Comparison of ENCODE assay signal across 19 cellular contexts in genomic region chr14:101088395-101088667, GRCh38.
DNase-seq lines count a peak whose midpoint lies in the region; ATAC-seq and TF ChIP-seq lines count a peak whose summit lies in the region.
"Had no signal": no experiment of that assay in that cellular context is flagged by ENCODE, and none has a peak within 500 bp of the region (broad histone marks: within the 10 kb centered on the region; RNA-seq: fewer than 3 reads in every experiment).

No MANE protein-coding gene starts in this region.

- no peaks in the 10 kb centered on the region for H3K4me1 ChIP-seq in heart right ventricle
- H3K4me1 ChIP-seq in colonic mucosa, result no peaks in the 10 kb centered on the region
- peaks cover 7% of the 10 kb centered on the region for H3K4me1 ChIP-seq in osteoblast (ENCODE audit: insufficient read depth, low read length)
- H3K4me1 ChIP-seq in OCI-LY7 (ENCODE audit: insufficient read depth, low read length, poor library complexity, severe bottlenecking), result no peaks in the 10 kb centered on the region
- H3K4me1 ChIP-seq: Peyer's patch, SJCRH30 had no signal

- H3K4me3 ChIP-seq in heart right ventricle, result no peak overlapping the region
- no peak overlapping the region for H3K4me3 ChIP-seq in colonic mucosa
- H3K4me3 ChIP-seq in osteoblast (ENCODE audit: insufficient read depth, low read length), result no peak overlapping the region
- no peak overlapping the region for H3K4me3 ChIP-seq in OCI-LY7 (ENCODE audit: low read depth, low read length, poor library complexity, severe bottlenecking)
- H3K4me3 ChIP-seq: Peyer's patch, SJCRH30 had no signal

- no TSS peak for BruUV-seq in OCI-LY7 (replicated peaks; lab: Mats Ljungman, UMichigan)

- H3K4me2 ChIP-seq in osteoblast (ENCODE audit: insufficient read depth, low read length) (no peak overlapping the region), OCI-LY7 (ENCODE audit: low read length) (no peak overlapping the region)

- H2AFZ ChIP-seq in osteoblast (ENCODE audit: low read length) (peak overlapping the region; percentile 77), OCI-LY7 (ENCODE audit: low read length) (no peak overlapping the region)

- POLR2A ChIA-PET in OCI-LY7 (lab: Charles Lee), result no interaction called here

- H3K9me2 ChIP-seq in OCI-LY7 (ENCODE audit: insufficient read depth, low read length), result no peaks in the 10 kb centered on the region

- H4K20me1 ChIP-seq in osteoblast (ENCODE audit: insufficient read depth, low read length) (no peaks in the 10 kb centered on the region), OCI-LY7 (ENCODE audit: insufficient read depth, low read length) (no peaks in the 10 kb centered on the region)

- H3K9me3 ChIP-seq in heart right ventricle, result peaks cover 0 to 4% (median 0%) of the 10 kb centered on the region in 11 donors
- H3K9me3 ChIP-seq in colonic mucosa, result no peaks in the 10 kb centered on the region
- no peaks in the 10 kb centered on the region for H3K9me3 ChIP-seq in osteoblast (ENCODE audit: low read depth, low read length)
- no peaks in the 10 kb centered on the region for H3K9me3 ChIP-seq in OCI-LY7 (ENCODE audit: low read length)
- H3K9me3 ChIP-seq: Peyer's patch, SJCRH30 had no signal

- H3K27ac ChIP-seq in heart right ventricle (no peak overlapping the region), colonic mucosa (no peak overlapping the region), osteoblast (ENCODE audit: low read depth, low read length) (no peak overlapping the region), OCI-LY7 (ENCODE audit: low read depth, low read length, poor library complexity, severe bottlenecking) (no peak overlapping the region)
- H3K27ac ChIP-seq: C4-2B, Peyer's patch, SJCRH30 had no signal

- TF ChIP-seq CTCF in heart right ventricle (IDR thresholded peaks at IDR 0.05), result no peak
- TF ChIP-seq CTCF in colonic mucosa (IDR thresholded peaks at IDR 0.05), result no peak
- TF ChIP-seq CTCF in osteoblast (IDR thresholded peaks at IDR 0.05; ENCODE audit: extremely low read depth, low read depth, low read length), result no peak
- no peak for TF ChIP-seq CTCF in OCI-LY7 (conservative IDR thresholded peaks at IDR 0.05; ENCODE audit: low read length)

- intact Hi-C loops in cardiac septum (cut with DNase I), result no loop called here
- intact Hi-C loops in heart right ventricle (cut with DNase I), result no loop called here
- intact Hi-C loops in colonic mucosa (cut with DNase I), result no loop called here
- intact Hi-C loops in OCI-LY7 (cut with micrococcal nuclease; ENCODE audit: unreplicated experiment), result no loop called here

- DNase-seq in cardiac septum (ENCODE audit: low spot score), result peak; percentile 53
- no peak for DNase-seq in heart right ventricle
- peak; percentile 6 for DNase-seq in colonic mucosa
- DNase-seq in osteoblast (ENCODE audit: insufficient read length, low spot score, missing footprints), result no peak
- DNase-seq in OCI-LY7 (ENCODE audit: low spot score), result no peak
- DNase-seq: CD8-positive, alpha-beta memory T cell; DMS53; GF-D8; NCI-H1105 treated with DMSO at 0.1 percent for 48 hours; NCI-H2029 treated with DMSO at 0.1 percent for 48 hours; NCI-H345; NCI-H524; NCI-H774; NK-92 treated with Interleukin-12 subunit alpha and Interleukin-12 subunit beta, amount 100 ng/mL, for 24 hours; SJCRH30 had no signal

- CTCF ChIA-PET in OCI-LY7 (lab: Charles Lee; ENCODE audit: unreplicated experiment), result no interaction called here

- peaks cover 0 to 14% (median 7%) of the 10 kb centered on the region in 7 donors for H3K27me3 ChIP-seq in heart right ventricle
- no peaks in the 10 kb centered on the region for H3K27me3 ChIP-seq in colonic mucosa
- peaks cover 3% of the 10 kb centered on the region for H3K27me3 ChIP-seq in osteoblast (ENCODE audit: insufficient read depth, low read length)
- H3K27me3 ChIP-seq: Peyer's patch, SJCRH30 had no signal

- H3K36me3 ChIP-seq in heart right ventricle, result no peaks in the 10 kb centered on the region
- no peaks in the 10 kb centered on the region for H3K36me3 ChIP-seq in colonic mucosa
- H3K36me3 ChIP-seq in osteoblast (ENCODE audit: insufficient read depth, low read length), result no peaks in the 10 kb centered on the region
- H3K36me3 ChIP-seq in OCI-LY7 (ENCODE audit: insufficient read depth, low read length), result no peaks in the 10 kb centered on the region
- H3K36me3 ChIP-seq: Peyer's patch, SJCRH30 had no signal

- no peak overlapping the region for H3K9ac ChIP-seq in colonic mucosa (ENCODE audit: low read depth in 2 of 2, low read length in 2 of 2)

- ATAC-seq in heart right ventricle (no peak), HG02763 (IDR thresholded peaks at IDR 0.05; ENCODE audit: unreplicated experiment) (no peak), HG02970 (IDR thresholded peaks at IDR 0.05; ENCODE audit: low FRiP score, unreplicated experiment) (no peak)

- WGBS in heart right ventricle, 2 donors, result 94 to 95% methylated on average over 6 of the region's 6 CpGs

- no peaks in the 10 kb centered on the region for H3K79me2 ChIP-seq in osteoblast (ENCODE audit: insufficient read depth, low read length)
- no peaks in the 10 kb centered on the region for H3K79me2 ChIP-seq in OCI-LY7 (ENCODE audit: insufficient read depth, low read depth, low read length)

Comparison
In these comparisons a context has a peak if more than half of its experiments do, and no peak if none do; other contexts are left out.
1. DNase-seq: peak in cardiac septum (single experiment) and colonic mucosa (single experiment); none in heart right ventricle (0 of 2), osteoblast (single experiment) and OCI-LY7 (single experiment).